In genomic region chr15:52789601-52790165, GRCh38 we compare ENCODE assay signal across 8 cellular contexts. TPM values are rescaled to one million over a fixed set of nuclear protein-coding genes. Genes with fewer than 3 reads are reported as not detected.
DNase-seq lines count a peak whose midpoint lies in the region; ATAC-seq, FAIRE-seq and TF ChIP-seq lines count a peak whose summit lies in the region.

No MANE protein-coding gene starts in this region.

- peaks cover 42% of the 10 kb centered on the region for H3K4me1 ChIP-seq in CD4-positive, CD25-positive, alpha-beta regulatory T cell (ENCODE audit: control insufficient read depth, insufficient read depth, low read length, poor library complexity, severe bottlenecking)
- H3K4me1 ChIP-seq in GM23248 (ENCODE audit: insufficient read depth) (no peaks in the 10 kb centered on the region), pancreas (no peaks in the 10 kb centered on the region)

- no peaks in the 10 kb centered on the region for H3K36me3 ChIP-seq in CD4-positive, CD25-positive, alpha-beta regulatory T cell (ENCODE audit: control insufficient read depth, insufficient read depth, low read length)
- H3K36me3 ChIP-seq in GM23248 (ENCODE audit: low read depth) (no peaks in the 10 kb centered on the region), pancreas (no peaks in the 10 kb centered on the region)

- in situ Hi-C loops in GM23248 (cut with MboI), result loop anchor here (25.0 kb wide), 1 partner anchor 398 kb away; no protein-coding TSS in a partner anchor
- in situ Hi-C loops in SK-MEL-5 (cut with HindIII; ENCODE audit: low pct_unique_long_range_greater_than_20kb, low sequenced_read_pairs), result no loop called here

- H3K9me3 Mint-ChIP-seq in CD4-positive, CD25-positive, alpha-beta regulatory T cell, result peaks cover 0 to 11% (median 0%) of the 10 kb centered on the region in 7 donors

- H3K9me3 ChIP-seq in CD4-positive, CD25-positive, alpha-beta regulatory T cell (ENCODE audit: control insufficient read depth in 2 of 2, low read length in 2 of 2), result no peaks in the 10 kb centered on the region
- H3K9me3 ChIP-seq in GM23248 (ENCODE audit: low read depth) (no peaks in the 10 kb centered on the region), pancreas (no peaks in the 10 kb centered on the region)

- peaks cover 0 to 34% (median 13%) of the 10 kb centered on the region in 4 donors for H3K4me1 Mint-ChIP-seq in CD4-positive, CD25-positive, alpha-beta regulatory T cell

- peak overlapping the region; percentile 76; the same call in 1 of the 2 replicates for H2AFZ ChIP-seq in GM23248

- intact Hi-C loops in pancreas (cut with DNase I), result loop anchor here in 2 of 3 donors (5.0 to 10.0 kb wide), 3 partner anchors 285 to 665 kb away; no protein-coding TSS in a partner anchor

- H3K4me3 Mint-ChIP-seq in CD4-positive, CD25-positive, alpha-beta regulatory T cell, result peak overlapping the region; percentile 15 to 88 (median 72)

- H3K4me3 ChIP-seq in CD4-positive, CD25-positive, alpha-beta regulatory T cell (ENCODE audit: low read depth, low read length), result no peak overlapping the region
- H3K4me3 ChIP-seq in GM23248 (peak overlapping the region; percentile 72), pancreas (peak overlapping the region; percentile 61 to 83 (median 66))

- WGBS in GM23248 (ENCODE audit: low coverage in 1 of 2, low lambda C conversion rate in 2 of 2, missing lambda C conversion rate in 2 of 2), 2 experiments, result 1% methylated on average over 30 to 48 of the region's 50 CpGs
- WGBS in pancreas, 2 donors, result 0% methylated on average over 35 to 50 of the region's 50 CpGs

- TF ChIP-seq POLR2A in erythroblast (IDR thresholded peaks at IDR 0.05; ENCODE audit: low read length), result no peak

- H3K27me3 ChIP-seq in CD4-positive, CD25-positive, alpha-beta regulatory T cell (ENCODE audit: control insufficient read depth, insufficient read depth, low read length), result peaks cover 48% of the 10 kb centered on the region
- H3K27me3 ChIP-seq in GM23248 (replicated peaks; ENCODE audit: insufficient read depth), result peaks cover 76% of the 10 kb centered on the region
- H3K27me3 ChIP-seq in pancreas, result no peaks in the 10 kb centered on the region

- H3K4me2 ChIP-seq in GM23248 (ENCODE audit: unreplicated experiment), result peak overlapping the region; percentile 85

- no peak overlapping the region for H3K27ac Mint-ChIP-seq in CD4-positive, CD25-positive, alpha-beta regulatory T cell

- no peak overlapping the region for H3K27ac ChIP-seq in CD4-positive, CD25-positive, alpha-beta regulatory T cell (ENCODE audit: insufficient read depth, low read length, poor library complexity, severe bottlenecking)
- H3K27ac ChIP-seq in GM23248, result no peak overlapping the region
- H3K27ac ChIP-seq in pancreas, result peak overlapping the region; percentile 62 to 92 (median 79)

- no peak for FAIRE-seq in pancreas (lab: Jason Lieb, UNC)

- 0 out of 2 replicates have a peak, but pooled peaks cover 4% of the 10 kb centered on the region for H3F3A ChIP-seq in GM23248 (ENCODE audit: insufficient read depth)

- H4K20me1 ChIP-seq in GM23248 (ENCODE audit: insufficient read depth), result no peaks in the 10 kb centered on the region

- no peaks in the 10 kb centered on the region for H3K36me3 Mint-ChIP-seq in CD4-positive, CD25-positive, alpha-beta regulatory T cell

- no peak overlapping the region for H3K9ac ChIP-seq in GM23248

- no peak for ATAC-seq in CD4-positive, CD25-positive, alpha-beta regulatory T cell (ENCODE audit: low read depth in 2 of 2)
- ATAC-seq in pancreas, result peak in 3 of 4 donors; percentile 0 to 9 (median 0)

- H3K27me3 Mint-ChIP-seq in CD4-positive, CD25-positive, alpha-beta regulatory T cell, result peaks cover 88% of the 10 kb centered on the region

- peak in 1 of 3 donors; percentile 35 for DNase-seq in CD4-positive, CD25-positive, alpha-beta regulatory T cell
- DNase-seq in GM23248 (peak; percentile 35), SK-MEL-5 (ENCODE audit: low read depth, low spot score) (peak; percentile 37), erythroblast (lab: John Stamatoyannopoulos, UW) (peak; percentile 11 to 20), pancreas (peak; percentile 55 to 82 (median 57)), NCI-H226 (no peak), nucleus accumbens (lab: John Stamatoyannopoulos, UW) (no peak)
- DNase-seq in activated effector memory CD4-positive, alpha-beta T cell treated with Interleukin-2 at 50 U/mL for 16 hours, result no peak

- no peaks in the 10 kb centered on the region for H3K79me2 ChIP-seq in GM23248 (ENCODE audit: insufficient read depth)

- no peak for TF ChIP-seq CTCF in pancreas (IDR thresholded peaks at IDR 0.05)

- no peaks in the 10 kb centered on the region for H3K9me2 ChIP-seq in GM23248 (ENCODE audit: insufficient read depth)

RNA-seq across cellular contexts. Expression of gene ONECUT1, which starts 0.5 kb away (rescaled TPM):
- not detected for total RNA-seq in CD4-positive, CD25-positive, alpha-beta regulatory T cell
- polyA plus RNA-seq in CD4-positive, CD25-positive, alpha-beta regulatory T cell, result not detected
- total RNA-seq in GM23248 (2014; rRNA removed; shearing (Covaris generic)), result not detected in 2 replicates
- polyA plus RNA-seq in GM23248 (2016; fragmentation: Nextera tagmentation; extraction: Ambion mirVana), result not detected in 2 replicates
- 5.0 and 6.5 TPM in 2 replicates for total RNA-seq in SK-MEL-5 (2014; rRNA removed; shearing (Covaris generic))
- 4.2 and 6.4 TPM in 2 replicates for polyA plus RNA-seq in SK-MEL-5 (2015; cell fraction: cytosol; rRNA removed)
- 9.6 TPM in 2 replicates for polyA plus RNA-seq in SK-MEL-5 (2015; cell fraction: nucleus; rRNA removed)
- 10 to 100 TPM; 30.4 to 56.2 (median 37.7) TPM for total RNA-seq in pancreas
- polyA plus RNA-seq in pancreas, result 10 to 100 TPM in 1 of 2 donors, 1 to 10 TPM in 1; 8.0 to 36.2 TPM

Comparison
In these comparisons a context has a peak if more than half of its experiments do, and no peak if none do; other contexts are left out.
1. ATAC-seq: peak in pancreas (3 of 4); none in CD4-positive, CD25-positive, alpha-beta regulatory T cell (0 of 2).
2. DNase-seq: peak in GM23248 (single experiment), SK-MEL-5 (single experiment), erythroblast (2 of 2) and pancreas (6 of 6); none in NCI-H226 (single experiment), nucleus accumbens (0 of 56) and activated effector memory CD4-positive, alpha-beta T cell treated with Interleukin-2 at 50 U/mL for 16 hours (single experiment).
3. H3K27ac ChIP-seq: peak in pancreas (4 of 4); none in CD4-positive, CD25-positive, alpha-beta regulatory T cell (single experiment) and GM23248 (single experiment).